8 cellular contexts compared by ENCODE assay signal in genomic region chr10:51063659-51064535, GRCh38. TPM values are rescaled to one million over a fixed set of nuclear protein-coding genes. Genes with fewer than 3 reads are reported as not detected.
DNase-seq lines count a peak whose midpoint lies in the region; ATAC-seq, FAIRE-seq and TF ChIP-seq lines count a peak whose summit lies in the region.

No MANE protein-coding gene starts in this region.

- 1% methylated on average over 2 of the region's 2 CpGs for WGBS in pancreas, 2 donors

- H3K36me3 ChIP-seq in GM06990 (ENCODE audit: control insufficient read depth, insufficient read depth, low read length) (no peaks in the 10 kb centered on the region), pancreas (no peaks in the 10 kb centered on the region)

- FAIRE-seq in pancreas (lab: Jason Lieb, UNC) (peak; percentile 88), GM12892 (lab: Jason Lieb, UNC) (no peak)

- H3K4me1 ChIP-seq in pancreas = no peaks in the 10 kb centered on the region

- H3K27me3 ChIP-seq in GM06990 (replicated peaks; ENCODE audit: control insufficient read depth, insufficient read depth, low read length) = no peaks in the 10 kb centered on the region
- no peaks in the 10 kb centered on the region for H3K27me3 ChIP-seq in pancreas

- H3K27ac ChIP-seq in pancreas = no peak overlapping the region

- TF ChIP-seq CTCF in GM06990 (IDR thresholded peaks at IDR 0.05; ENCODE audit: insufficient read depth, low read length, poor library complexity, severe bottlenecking) = peak; percentile 32
- peak; percentile 62 for TF ChIP-seq CTCF in epithelial cell of proximal tubule (conservative IDR thresholded peaks at IDR 0.05; ENCODE audit: low read depth, low read length)
- TF ChIP-seq CTCF in pancreas (IDR thresholded peaks at IDR 0.05) = peak in 2 of 4 donors; percentile 28 to 41

- peak in 3 of 4 donors; percentile 63 to 69 (median 63) for ATAC-seq in pancreas
- no peak for ATAC-seq in esophagus mucosa

- no peak for TF ChIP-seq POLR2A in GM12892 (IDR thresholded peaks at IDR 0.05; ENCODE audit: low read depth, low read length)

- no peak overlapping the region for H3K4me3 ChIP-seq in GM06990 (replicated peaks; ENCODE audit: low read depth, low read length)
- H3K4me3 ChIP-seq in epithelial cell of proximal tubule (ENCODE audit: low read depth, low read length) = no peak overlapping the region
- no peak overlapping the region for H3K4me3 ChIP-seq in pancreas

- intact Hi-C loops in pancreas (cut with DNase I) = no loop called here

- no peak for DNase-seq in GM06990 (ENCODE audit: extremely low read depth, insufficient read length)
- peak; percentile 11 for DNase-seq in NCI-H226
- DNase-seq in epithelial cell of proximal tubule (ENCODE audit: low read depth) = no peak
- DNase-seq in pancreas = no peak
- no peak for DNase-seq in NCI-H1092 treated with DMSO at 0.1 percent for 48 hours (lab: John Stamatoyannopoulos, UW)
- no peak for DNase-seq in NCI-H187 (lab: John Stamatoyannopoulos, UW)
- DNase-seq in GM12892 (ENCODE audit: insufficient read length) = no peak

- H3K9me3 ChIP-seq in pancreas = no peaks in the 10 kb centered on the region

RNA-seq across cellular contexts. Expression of gene PRKG1, which starts 10.4 kb away (rescaled TPM):
- 0.14 and 0.17 TPM in 2 replicates for total RNA-seq in epithelial cell of proximal tubule
- total RNA-seq in pancreas = 1 to 10 TPM; 2.5 to 9.6 (median 3.5) TPM
- 1 to 10 TPM; 1.2 to 2.0 TPM for polyA plus RNA-seq in pancreas
- not detected for polyA plus RNA-seq in GM12892 (2012; ENCODE audit: missing spikeins)
- 0.80 TPM for total RNA-seq in esophagus mucosa
